Comparison of ENCODE assay signal across 22 cellular contexts in the genomic region with DNA sequence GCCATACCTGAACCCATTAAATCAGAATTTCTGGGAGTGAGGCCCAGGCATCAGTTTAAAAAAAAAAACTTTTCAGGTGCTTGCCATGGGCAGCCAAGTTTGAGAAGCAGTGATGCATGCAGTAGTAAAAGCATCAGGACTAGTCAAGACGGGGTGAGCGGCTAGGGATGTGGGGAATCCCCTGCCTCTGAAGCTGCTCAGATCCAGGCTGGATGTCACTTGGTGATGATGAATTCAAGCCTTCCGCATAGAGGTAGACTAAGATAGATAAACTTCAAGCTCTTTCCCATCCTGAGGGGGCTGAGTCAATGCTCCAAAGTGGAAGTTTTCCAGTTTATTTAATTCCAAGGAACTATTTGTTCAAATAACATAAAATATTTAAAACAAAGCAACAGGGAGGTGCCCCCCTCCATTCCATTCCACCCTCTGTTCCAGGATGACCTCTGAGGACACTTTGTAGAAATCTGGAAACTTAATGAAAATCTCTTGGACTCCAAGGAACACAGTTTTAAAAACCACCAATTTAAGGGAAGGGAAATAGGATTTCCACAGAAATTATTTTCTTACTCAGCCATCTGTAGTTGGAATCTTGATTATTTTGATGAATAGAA.
A peak's percentile ranks its signal among the peaks of the same experiment; 100 is the strongest.
DNase-seq lines count a peak whose midpoint lies in the region; ATAC-seq and FAIRE-seq lines count a peak whose summit lies in the region.
"Had no signal": no experiment of that assay in that cellular context is flagged by ENCODE, and none has a peak within 500 bp of the region (broad histone marks: within the 10 kb centered on the region; RNA-seq: fewer than 3 reads in every experiment).

No MANE protein-coding gene starts in this region.

- H3K9me3 ChIP-seq in SJSA1 (replicated peaks), result no peaks in the 10 kb centered on the region
- H3K9me3 ChIP-seq: upper lobe of left lung had no signal

- peak overlapping the region; percentile 18 for H3K27ac ChIP-seq in SJSA1
- H3K27ac ChIP-seq: upper lobe of left lung had no signal

- ATAC-seq in Right ventricle myocardium superior (ENCODE audit: poor library complexity) (peak; percentile 8), HG02623 (IDR thresholded peaks at IDR 0.05; ENCODE audit: unreplicated experiment) (no peak), left colon (no peak)
- ATAC-seq: natural killer cell treated with Interleukin-12 subunit alpha and Interleukin-12 subunit beta and Interleukin-15 and Interleukin-18, amount 100 ng/mL, for 72 hours; stimulated activated memory B cell treated with anti-CD40 and anti-IgM and Interleukin-4, amounts not matched to agents 10 μg/mL and 1 μg/mL and 100 μg/mL, for 72 hours had no signal

- peaks cover 59% of the 10 kb centered on the region for H3K4me1 ChIP-seq in SJSA1 (replicated peaks)

- intact Hi-C loops in Right ventricle myocardium superior (cut with DNase I) (no loop called here), left colon (cut with DNase I, micrococcal nuclease) (no loop called here)

- no peak overlapping the region for H3K4me3 ChIP-seq in SJSA1
- H3K4me3 ChIP-seq: upper lobe of left lung had no signal

- FAIRE-seq in A204.1 (lab: Jason Lieb, UNC), result peak; percentile 14
- FAIRE-seq: GM12891, islet of Langerhans had no signal

- DNase-seq in SJSA1 (ENCODE audit: low read depth in 1 of 2, low spot score in 2 of 2) (peak; percentile 48 to 67), Right ventricle myocardium superior (no peak), renal cortical epithelial cell (ENCODE audit: low read depth) (peak; percentile 45), NCI-H2081 (lab: John Stamatoyannopoulos, UW) (no peak), left colon (no peak)
- no peak for DNase-seq in activated CD4-positive, alpha-beta T cell treated with anti-CD3 and anti-CD28 coated beads for 4 hours
- DNase-seq: activated CD4-positive, alpha-beta T cell treated with anti-CD3 and anti-CD28 coated beads, Interleukin-2, amount 50 U/mL, for 4 hours; activated CD4-positive, CD25-positive, alpha-beta regulatory T cell; activated naive CD4-positive, alpha-beta T cell treated with anti-CD3 and anti-CD28 coated beads for 36 hours; CD4-positive, alpha-beta memory T cell; DMS 273 treated with DMSO at 0.1 percent for 48 hours; NCI-H1048; NCI-H1694; NCI-H510A; RPMI8226; upper lobe of left lung had no signal

- H3K27me3 ChIP-seq in SJSA1 (replicated peaks), result no peaks in the 10 kb centered on the region
- H3K27me3 ChIP-seq: upper lobe of left lung had no signal

- H3K36me3 ChIP-seq in SJSA1, result no peaks in the 10 kb centered on the region
- H3K36me3 ChIP-seq: upper lobe of left lung had no signal

Comparison
In these comparisons a context has a peak if more than half of its experiments do, and no peak if none do; other contexts are left out.
1. DNase-seq: peak in SJSA1 (2 of 2) and renal cortical epithelial cell (single experiment); none in Right ventricle myocardium superior (single experiment), activated CD4-positive, alpha-beta T cell treated with anti-CD3 and anti-CD28 coated beads for 4 hours (0 of 2), NCI-H2081 (0 of 2) and left colon (0 of 2).